Comparison of ENCODE assay signal across 2 cellular contexts in genomic region chr14:65496178-65496993, GRCh38.
TF ChIP-seq lines count a peak whose summit lies in the region.

No MANE protein-coding gene starts in this region.

TF ChIP-seq in IMR-90, 13 proteins besides CTCF, POLR2A, EP300 and RAD21 (continued from another document):
- TF ChIP-seq ELK1 (IDR thresholded peaks at IDR 0.05; ENCODE audit: borderline replicate concordance, low read depth, low read length) (no peak), MAFK (IDR thresholded peaks at IDR 0.05; ENCODE audit: low read depth, low read length) (no peak), FOS (IDR thresholded peaks at IDR 0.05; ENCODE audit: low read depth, low read length) (no peak), CHD1 (IDR thresholded peaks at IDR 0.05; ENCODE audit: low read depth, low read length) (no peak), USF2 (IDR thresholded peaks at IDR 0.05; ENCODE audit: low read depth, low read length) (no peak)

TF ChIP-seq in K562, 482 proteins besides CTCF, POLR2A, EP300 and RAD21:
- TF ChIP-seq MBD1 (CRISPR knock-in tag; IDR thresholded peaks at IDR 0.05) (no peak), ZFP36 (IDR thresholded peaks at IDR 0.05; ENCODE audit: low read depth, low read length, partially characterized antibody) (peak; percentile 40)
